8 cellular contexts compared by ENCODE assay signal in genomic region chr12:68871899-68872298, GRCh38.
DNase-seq lines count a peak whose midpoint lies in the region; ATAC-seq and TF ChIP-seq lines count a peak whose summit lies in the region.

No MANE protein-coding gene starts in this region.

- H3K4me2 ChIP-seq in neuronal stem cell (ENCODE audit: insufficient read depth, low read length, poor library complexity, severe bottlenecking), result no peak overlapping the region

- H3K27ac ChIP-seq in neuronal stem cell (replicated peaks; ENCODE audit: low read length) (no peak overlapping the region), heart right ventricle (no peak overlapping the region), psoas muscle (no peak overlapping the region)

- no peak overlapping the region for H2BK5ac ChIP-seq in neuronal stem cell (ENCODE audit: low read length)

- no peaks in the 10 kb centered on the region for H3K36me3 ChIP-seq in neuronal stem cell (replicated peaks in 1 of 2; ENCODE audit: control insufficient read depth in 2 of 2, insufficient read depth in 2 of 2, low read length in 2 of 2)
- peaks cover 0 to 39% (median 0%) of the 10 kb centered on the region in 9 donors for H3K36me3 ChIP-seq in heart right ventricle
- peaks cover 4 to 7% of the 10 kb centered on the region in 2 donors for H3K36me3 ChIP-seq in psoas muscle (ENCODE audit: insufficient read depth in 1 of 2, low read depth in 1 of 2)

- H2BK120ac ChIP-seq in neuronal stem cell (ENCODE audit: low read depth, low read length), result no peak overlapping the region

- no peak overlapping the region for H3K18ac ChIP-seq in neuronal stem cell (ENCODE audit: low read length)

- ATAC-seq in left colon, result peak; percentile 36
- ATAC-seq in heart right ventricle, result no peak
- ATAC-seq in psoas muscle, result no peak

- intact Hi-C loops in left colon (cut with DNase I, micrococcal nuclease) (no loop called here), heart right ventricle (cut with DNase I) (loop anchor here in 1 of 10 donors (10.0 kb wide), 1 partner anchor 283 kb away; no protein-coding TSS in a partner anchor), psoas muscle (cut with DNase I) (no loop called here)

- H4K91ac ChIP-seq in neuronal stem cell (ENCODE audit: low read depth, low read length, poor library complexity), result no peak overlapping the region

- H2AK5ac ChIP-seq in neuronal stem cell (ENCODE audit: low read depth, low read length), result no peak overlapping the region

- H2BK12ac ChIP-seq in neuronal stem cell (ENCODE audit: low read length), result no peak overlapping the region

- H2AFZ ChIP-seq in neuronal stem cell (ENCODE audit: low read length), result no peak overlapping the region

- no peak overlapping the region for H3K23ac ChIP-seq in neuronal stem cell (ENCODE audit: low read depth, low read length, poor library complexity)

- no peak overlapping the region for H2BK15ac ChIP-seq in neuronal stem cell (ENCODE audit: low read length)

- no peak overlapping the region for H4K8ac ChIP-seq in neuronal stem cell (ENCODE audit: low read depth, low read length)

- H3K27me3 ChIP-seq in neuronal stem cell (ENCODE audit: control insufficient read depth in 3 of 3, insufficient read depth in 3 of 3, low read depth in 1 of 3, low read length in 3 of 3) (peaks cover 0 to 5% (median 0%) of the 10 kb centered on the region in 3 experiments), heart right ventricle (peaks cover 0 to 3% (median 0%) of the 10 kb centered on the region in 7 donors), psoas muscle (ENCODE audit: insufficient read depth in 3 of 3, low read length in 2 of 3) (peaks cover 0 to 5% (median 0%) of the 10 kb centered on the region in 3 donors)

- H3K14ac ChIP-seq in neuronal stem cell (ENCODE audit: low read length), result no peak overlapping the region

- no peak overlapping the region for H3K9ac ChIP-seq in neuronal stem cell (ENCODE audit: low read depth, low read length, poor library complexity)

- peak in 2 of 9 donors; percentile 4 to 12 for TF ChIP-seq CTCF in heart right ventricle (IDR thresholded peaks at IDR 0.05)
- TF ChIP-seq CTCF in psoas muscle (IDR thresholded peaks at IDR 0.05), result no peak

- H3K4me3 ChIP-seq in neuronal stem cell (ENCODE audit: low read length in 2 of 2) (no peak overlapping the region), heart right ventricle (no peak overlapping the region), psoas muscle (no peak overlapping the region)

- no peaks in the 10 kb centered on the region for H3K79me1 ChIP-seq in neuronal stem cell (ENCODE audit: low read depth, low read length)

- DNase-seq in ELR (ENCODE audit: low read depth) (peak; percentile 56), HCEC 1CT (peak; percentile 34), RPMI8226 (peak; percentile 11), left colon (no peak), neuronal stem cell (ENCODE audit: low spot score) (no peak), C1 segment of cervical spinal cord (lab: John Stamatoyannopoulos, UW) (no peak), heart right ventricle (no peak), psoas muscle (no peak)

- no peak overlapping the region for H3K4ac ChIP-seq in neuronal stem cell (ENCODE audit: low read length)

- no peaks in the 10 kb centered on the region for H3K9me3 ChIP-seq in neuronal stem cell (replicated peaks in 1 of 2; ENCODE audit: control insufficient read depth in 2 of 2, insufficient read depth in 1 of 2, low read depth in 1 of 2, low read length in 2 of 2)
- no peaks in the 10 kb centered on the region for H3K9me3 ChIP-seq in heart right ventricle
- no peaks in the 10 kb centered on the region for H3K9me3 ChIP-seq in psoas muscle

- WGBS in neuronal stem cell (ENCODE audit: extremely low coverage in 2 of 2, insufficient read length in 2 of 2, insufficient replicate concordance in 1 of 2), 2 donors, result no CpG with 5 or more reads among the region's 5 CpGs
- WGBS in heart right ventricle, 2 donors, result 81 to 84% methylated on average over 5 of the region's 5 CpGs
- WGBS in psoas muscle, 3 donors, result 81 to 84% (median 83%) methylated on average over 5 of the region's 5 CpGs

- H3K4me1 ChIP-seq in neuronal stem cell (ENCODE audit: control insufficient read depth in 2 of 2, insufficient read depth in 1 of 2, low read depth in 1 of 2, low read length in 2 of 2), result peaks cover 0 to 5% of the 10 kb centered on the region in 2 donors
- H3K4me1 ChIP-seq in heart right ventricle, result peaks cover 0 to 9% (median 0%) of the 10 kb centered on the region in 9 donors
- H3K4me1 ChIP-seq in psoas muscle, result no peaks in the 10 kb centered on the region

Comparison
In these comparisons a context has a peak if more than half of its experiments do, and no peak if none do; other contexts are left out.
1. DNase-seq: peak in ELR (single experiment), HCEC 1CT (single experiment) and RPMI8226 (single experiment); none in left colon (0 of 2), neuronal stem cell (single experiment), C1 segment of cervical spinal cord (0 of 14), heart right ventricle (0 of 2) and psoas muscle (0 of 2).